1 cellular context compared by ENCODE assay signal in the genomic region with DNA sequence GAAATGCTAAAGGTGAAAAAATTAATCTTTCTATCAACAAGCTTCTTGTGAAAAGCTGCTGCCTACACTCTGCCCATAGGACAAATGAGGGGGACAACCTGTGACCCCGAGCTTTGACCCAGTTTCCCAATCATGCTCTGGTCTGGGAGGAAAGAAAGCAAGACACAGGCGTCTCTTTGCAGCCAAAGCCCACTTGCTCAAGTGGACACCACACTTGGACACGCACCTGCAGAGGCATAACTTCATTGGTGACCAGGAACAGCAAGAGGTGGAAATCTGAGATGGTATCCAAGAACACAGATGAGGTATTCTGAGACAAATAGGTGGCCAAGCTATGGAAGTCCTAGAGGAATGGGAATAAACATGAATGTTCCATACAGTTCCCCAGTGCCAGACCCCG.
TF ChIP-seq lines count a peak whose summit lies in the region.

No MANE protein-coding gene starts in this region.

TF ChIP-seq in HepG2, 621 proteins besides CTCF, POLR2A, EP300 and RAD21:
- TF ChIP-seq EEA1 (CRISPR knock-in tag; IDR thresholded peaks at IDR 0.05; ENCODE audit: borderline replicate concordance) (no peak), RBAK (CRISPR knock-in tag; IDR thresholded peaks at IDR 0.05) (no peak), RBM22 (optimal IDR thresholded peaks at IDR 0.05; ENCODE audit: low read length) (peak; percentile 68), SMC3 (IDR thresholded peaks at IDR 0.05; ENCODE audit: low read length) (no peak)
